Comparison of ENCODE assay signal across 20 cellular contexts in the genomic region with DNA sequence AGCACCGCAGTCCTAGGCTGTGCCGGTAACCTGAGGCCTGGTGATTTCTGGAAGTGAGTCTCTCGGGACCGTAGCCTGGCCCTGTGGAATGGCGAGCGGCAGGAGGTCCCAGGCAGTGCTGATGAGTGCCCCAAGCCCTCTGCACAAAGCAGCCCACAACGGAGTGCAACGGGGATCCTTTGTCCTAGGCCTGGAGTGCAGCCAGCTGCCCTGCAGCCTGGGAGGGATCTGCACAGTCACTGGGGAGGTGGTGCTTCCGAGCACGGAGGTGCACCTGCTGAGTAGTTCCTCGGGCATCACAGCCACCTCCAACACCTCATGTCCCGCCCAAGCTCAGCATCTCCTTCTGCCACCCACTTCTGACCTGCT.
DNase-seq lines count a peak whose midpoint lies in the region; ATAC-seq and TF ChIP-seq lines count a peak whose summit lies in the region.
"Had no signal": no experiment of that assay in that cellular context is flagged by ENCODE, and none has a peak within 500 bp of the region (broad histone marks: within the 10 kb centered on the region; RNA-seq: fewer than 3 reads in every experiment).

No MANE protein-coding gene starts in this region.

- H3F3A ChIP-seq in neural progenitor cell (ENCODE audit: low read depth) = peaks cover 8% of the 10 kb centered on the region

- H3K27me3 ChIP-seq in neural progenitor cell = peaks cover 12% of the 10 kb centered on the region
- H3K27me3 ChIP-seq: colonic mucosa, right lobe of liver, tibial artery had no signal

- H3K9ac ChIP-seq in neural progenitor cell = no peak overlapping the region
- H3K9ac ChIP-seq: GM23248 had no signal

- no peaks in the 10 kb centered on the region for H3K9me3 ChIP-seq in neural progenitor cell (ENCODE audit: low read depth)
- H3K9me3 ChIP-seq: colonic mucosa, right lobe of liver, tibial artery had no signal

- peaks cover 38% of the 10 kb centered on the region for H3K4me1 ChIP-seq in neural progenitor cell
- H3K4me1 ChIP-seq: colonic mucosa, right lobe of liver, tibial artery had no signal

- peaks cover 8% of the 10 kb centered on the region for H3K27me3 Mint-ChIP-seq in neural progenitor cell (ENCODE audit: insufficient read depth, low read depth)
- peaks cover 27% of the 10 kb centered on the region for H3K27me3 Mint-ChIP-seq in stimulated activated memory B cell treated with anti-CD40 and anti-IgM and Interleukin-4, amounts not matched to agents 10 μg/mL and 1 μg/mL and 100 μg/mL, for 72 hours

- no peaks in the 10 kb centered on the region for H3K36me3 Mint-ChIP-seq in neural progenitor cell
- H3K36me3 Mint-ChIP-seq in stimulated activated memory B cell treated with anti-CD40 and anti-IgM and Interleukin-4, amounts not matched to agents 10 μg/mL and 1 μg/mL and 100 μg/mL, for 72 hours = no peaks in the 10 kb centered on the region

- no peaks in the 10 kb centered on the region for H3K36me3 ChIP-seq in neural progenitor cell
- H3K36me3 ChIP-seq: colonic mucosa, right lobe of liver, tibial artery had no signal

- no peaks in the 10 kb centered on the region for H4K20me1 ChIP-seq in neural progenitor cell (ENCODE audit: low read depth)

- no peaks in the 10 kb centered on the region for H3K79me2 ChIP-seq in neural progenitor cell (ENCODE audit: low read depth)

- peaks cover 40% of the 10 kb centered on the region for H3K4me1 Mint-ChIP-seq in neural progenitor cell
- H3K4me1 Mint-ChIP-seq in stimulated activated memory B cell treated with anti-CD40 and anti-IgM and Interleukin-4, amounts not matched to agents 10 μg/mL and 1 μg/mL and 100 μg/mL, for 72 hours = no peaks in the 10 kb centered on the region

- H3K27ac ChIP-seq in neural progenitor cell = no peak overlapping the region
- H3K27ac ChIP-seq: 22Rv1, C4-2B, colonic mucosa, GM23248, right lobe of liver, tibial artery had no signal

- no peak overlapping the region for H3K4me3 Mint-ChIP-seq in neural progenitor cell
- no peak overlapping the region for H3K4me3 Mint-ChIP-seq in stimulated activated memory B cell treated with anti-CD40 and anti-IgM and Interleukin-4, amounts not matched to agents 10 μg/mL and 1 μg/mL and 100 μg/mL, for 72 hours
- H3K4me3 Mint-ChIP-seq: activated CD8-positive, alpha-beta T cell treated with anti-CD3 and anti-CD28 coated beads, Interleukin-2, amount 10 ng/mL, durations not matched to agents 7 days and 5 days had no signal

- peak overlapping the region; percentile 13 for H3K4me2 ChIP-seq in neural progenitor cell

- TF ChIP-seq CTCF in neural progenitor cell (IDR thresholded peaks at IDR 0.05) = no peak

- DNase-seq in DMS 273 (lab: John Stamatoyannopoulos, UW; ENCODE audit: unreplicated experiment) (peak; percentile 9), DMS 273 treated with DMSO at 0.1 percent for 48 hours (lab: John Stamatoyannopoulos, UW) (no peak), NCI-H1092 (lab: John Stamatoyannopoulos, UW) (peak; percentile 60), SHP77 treated with DMSO at 0.1 percent for 48 hours (lab: John Stamatoyannopoulos, UW) (peak; percentile 20), neural progenitor cell (ENCODE audit: low spot score) (peak; percentile 54), HPDE6-E6E7 (ENCODE audit: extremely low spot score) (no peak)
- DNase-seq: activated CD8-positive, alpha-beta T cell treated with anti-CD3 and anti-CD28 coated beads, Interleukin-2, amount 10 ng/mL, durations not matched to agents 7 days and 5 days; activated effector memory CD4-positive, alpha-beta T cell treated with Interleukin-2 at 50 U/mL for 16 hours; aorta; colonic mucosa; EL; erythroblast; GM23248; stimulated activated CD4-positive, alpha-beta T cell treated with anti-CD3 and anti-CD28 coated beads, Interleukin-4, amount 100 ng/mL, for 1 hour had no signal

- H3K9me3 Mint-ChIP-seq in neural progenitor cell = no peaks in the 10 kb centered on the region
- H3K9me3 Mint-ChIP-seq in stimulated activated memory B cell treated with anti-CD40 and anti-IgM and Interleukin-4, amounts not matched to agents 10 μg/mL and 1 μg/mL and 100 μg/mL, for 72 hours = no peaks in the 10 kb centered on the region

- no peak overlapping the region for H3K4me3 ChIP-seq in neural progenitor cell
- H3K4me3 ChIP-seq: colonic mucosa, GM23248, right lobe of liver, tibial artery had no signal

- ATAC-seq in stimulated activated memory B cell treated with anti-CD40 and anti-IgM and Interleukin-4, amounts not matched to agents 10 μg/mL and 1 μg/mL and 100 μg/mL, for 72 hours = no peak
- ATAC-seq in HG02938 (IDR thresholded peaks at IDR 0.05; ENCODE audit: unreplicated experiment) = no peak
- ATAC-seq: activated CD8-positive, alpha-beta T cell treated with anti-CD3 and anti-CD28 coated beads, Interleukin-2, amount 10 ng/mL, durations not matched to agents 7 days and 5 days had no signal

- no peak overlapping the region for H2AFZ ChIP-seq in neural progenitor cell (replicated peaks)
- H2AFZ ChIP-seq: GM23248 had no signal

- H3K27ac Mint-ChIP-seq in neural progenitor cell = no peak overlapping the region
- H3K27ac Mint-ChIP-seq in stimulated activated memory B cell treated with anti-CD40 and anti-IgM and Interleukin-4, amounts not matched to agents 10 μg/mL and 1 μg/mL and 100 μg/mL, for 72 hours = no peak overlapping the region
- H3K27ac Mint-ChIP-seq: activated CD8-positive, alpha-beta T cell treated with anti-CD3 and anti-CD28 coated beads, Interleukin-2, amount 10 ng/mL, durations not matched to agents 7 days and 5 days had no signal

Comparison
In these comparisons a context has a peak if more than half of its experiments do, and no peak if none do; other contexts are left out.
1. DNase-seq: peak in DMS 273 (single experiment), NCI-H1092 (single experiment), SHP77 treated with DMSO at 0.1 percent for 48 hours (single experiment) and neural progenitor cell (single experiment); none in DMS 273 treated with DMSO at 0.1 percent for 48 hours (single experiment) and HPDE6-E6E7 (single experiment).